ENCODE assay signal across 37 cellular contexts in the genomic region with DNA sequence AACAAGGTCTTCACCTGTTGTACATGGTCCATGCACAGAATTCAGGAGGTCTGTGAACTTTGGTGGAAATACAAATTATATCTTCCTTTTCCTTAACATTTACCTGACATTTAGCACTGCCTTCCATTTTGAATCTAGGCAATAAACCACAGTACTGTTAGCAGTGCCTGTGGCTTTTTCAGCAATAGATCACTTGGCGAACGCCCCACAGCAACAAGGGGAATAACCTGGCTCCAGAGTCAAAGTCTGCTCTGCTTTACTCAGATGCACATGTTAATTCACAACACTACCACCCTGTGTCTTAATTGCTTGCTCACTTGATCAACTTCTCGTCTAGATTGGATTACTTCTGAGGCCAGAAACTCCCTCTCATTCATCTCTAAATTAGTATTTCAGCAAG.
"Had no signal": no experiment of that assay in that cellular context is flagged by ENCODE, and none has a peak within 500 bp of the region (broad histone marks: within the 10 kb centered on the region; RNA-seq: fewer than 3 reads in every experiment).

No MANE protein-coding gene starts in this region.

- ATAC-seq: activated CD8-positive, alpha-beta T cell treated with anti-CD3 and anti-CD28 coated beads for 36 hours; activated naive CD4-positive, alpha-beta T cell treated with anti-CD3 and anti-CD28 coated beads, Interleukin-2, amount 50 U/mL, for 72 hours; activated T-cell treated with anti-CD3 and anti-CD28 coated beads, Interleukin-2, amount 50 U/mL, for 4 hours; activated T-cell treated with anti-CD3 and anti-CD28 coated beads, Interleukin-2, amount 50 U/mL, for 72 hours; activated T-helper 17 cell treated with anti-CD3 and anti-CD28 coated beads, Interleukin-2, amount 50 U/mL, for 72 hours had no signal

- H3K4me1 Mint-ChIP-seq: activated B cell treated with CpG ODN at 0.5 μM for 24 hours; activated CD4-positive, alpha-beta T cell treated with anti-CD3 and anti-CD28 coated beads, Interleukin-2, amount 10 ng/mL, durations not matched to agents 24 days and 14 days; activated naive CD8-positive, alpha-beta T cell treated with anti-CD3 and anti-CD28 coated beads, Interleukin-2, amount 10 ng/mL, durations not matched to agents 7 days and 5 days; activated T-helper 17 cell treated with anti-CD3 and anti-CD28 coated beads, Interleukin-2, amount 50 U/mL, for 72 hours; central memory CD8-positive, alpha-beta T cell had no signal

- H3K27ac Mint-ChIP-seq: activated B cell treated with CpG ODN at 0.5 μM for 24 hours; activated CD4-positive, alpha-beta memory T cell treated with anti-CD3 and anti-CD28 coated beads for 36 hours; activated CD4-positive, alpha-beta T cell treated with anti-CD3 and anti-CD28 coated beads, Interleukin-2, amount 10 ng/mL, durations not matched to agents 24 days and 14 days; activated CD8-positive, alpha-beta T cell treated with anti-CD3 and anti-CD28 coated beads for 36 hours; activated naive CD4-positive, alpha-beta T cell treated with anti-CD3 and anti-CD28 coated beads for 36 hours; activated naive CD4-positive, alpha-beta T cell treated with anti-CD3 and anti-CD28 coated beads, Interleukin-2, amount 50 U/mL, for 72 hours; activated naive CD8-positive, alpha-beta T cell treated with anti-CD3 and anti-CD28 coated beads, Interleukin-2, amount 10 ng/mL, durations not matched to agents 7 days and 5 days; activated T-cell treated with anti-CD3 and anti-CD28 coated beads, Interleukin-2, amount 50 U/mL, for 72 hours; activated T-helper 1 cell treated with anti-CD3 and anti-CD28 coated beads, Interleukin-12 subunit alpha, Interleukin-12 subunit beta, Interleukin-2, Interleukin-4 antibody, amounts not matched to agents 30 ng/mL and 10 ng/mL and 1 ng/mL, durations not matched to agents 14 hours and 24 hours and 36 hours; activated T-helper 17 cell treated with anti-CD3 and anti-CD28 coated beads, Interleukin-2, amount 50 U/mL, for 72 hours; T-helper 1 cell treated with Interleukin-12 subunit alpha and Interleukin-12 subunit beta and Interleukin-4 antibody, amounts not matched to agents 30 μg/mL and 1 μg/mL, for 36 hours; T-helper 2 cell treated with Interferon-gamma antibody and Interleukin-4, amounts not matched to agents 5 μg/mL and 100 μg/mL, for 36 hours had no signal

- H3K4me1 ChIP-seq: adrenal gland, ascending aorta had no signal

- DNase-seq: activated B cell treated with CpG ODN at 0.5 μM for 24 hours; activated CD4-positive, alpha-beta memory T cell treated with anti-CD3 and anti-CD28 coated beads for 36 hours; activated CD4-positive, alpha-beta T cell treated with anti-CD3 and anti-CD28 coated beads for 4 hours; activated CD4-positive, alpha-beta T cell treated with anti-CD3 and anti-CD28 coated beads, Interleukin-2, amount 10 ng/mL, durations not matched to agents 24 days and 14 days; activated CD4-positive, alpha-beta T cell treated with anti-CD3 and anti-CD28 coated beads, Interleukin-2, amount 50 U/mL, for 1 hour; activated CD4-positive, alpha-beta T cell treated with anti-CD3 and anti-CD28 coated beads, Interleukin-2, amount 50 U/mL, for 4 hours; activated CD4-positive, CD25-positive, alpha-beta regulatory T cell treated with anti-CD3 and anti-CD28 coated beads, Interleukin-2, amount 50 U/mL, for 72 hours; activated CD8-positive, alpha-beta memory T cell treated with anti-CD3 and anti-CD28 coated beads, Interleukin-2, amount 50 U/mL, for 4 hours; activated CD8-positive, alpha-beta T cell treated with anti-CD3 and anti-CD28 coated beads for 36 hours; activated effector memory CD4-positive, alpha-beta T cell treated with anti-CD3 and anti-CD28 coated beads, Interleukin-2, amount 50 U/mL, for 16 hours; activated gamma-delta T cell treated with Interleukin-2 at 50 U/mL for 16 hours; activated naive CD4-positive, alpha-beta T cell; activated naive CD4-positive, alpha-beta T cell treated with anti-CD3 and anti-CD28 coated beads for 36 hours; activated naive CD4-positive, alpha-beta T cell treated with anti-CD3 and anti-CD28 coated beads, Interleukin-2, amount 50 U/mL, for 16 hours; activated naive CD8-positive, alpha-beta T cell treated with anti-CD3 and anti-CD28 coated beads, Interleukin-2, amount 10 ng/mL, durations not matched to agents 7 days and 5 days; activated T-cell treated with anti-CD3 and anti-CD28 coated beads for 4 hours; activated T-cell treated with anti-CD3 and anti-CD28 coated beads, Interleukin-2, amount 50 U/mL, for 1 hour; activated T-cell treated with anti-CD3 and anti-CD28 coated beads, Interleukin-2, amount 50 U/mL, for 4 hours; activated T-cell treated with anti-CD3 and anti-CD28 coated beads, Interleukin-2, amount 50 U/mL, for 72 hours; adrenal gland; amniotic stem cell; caudate nucleus; SW 1271; T-helper 1 cell; T-helper 2 cell; T-helper 9 cell had no signal

- H3K4me3 Mint-ChIP-seq: activated B cell treated with CpG ODN at 0.5 μM for 24 hours; activated CD4-positive, alpha-beta memory T cell treated with anti-CD3 and anti-CD28 coated beads for 36 hours; activated CD4-positive, alpha-beta T cell treated with anti-CD3 and anti-CD28 coated beads, Interleukin-2, amount 10 ng/mL, durations not matched to agents 24 days and 14 days; activated CD8-positive, alpha-beta T cell treated with anti-CD3 and anti-CD28 coated beads for 36 hours; activated naive CD4-positive, alpha-beta T cell treated with anti-CD3 and anti-CD28 coated beads for 36 hours; activated naive CD8-positive, alpha-beta T cell treated with anti-CD3 and anti-CD28 coated beads, Interleukin-2, amount 10 ng/mL, durations not matched to agents 7 days and 5 days; activated T-cell treated with anti-CD3 and anti-CD28 coated beads, Interleukin-2, amount 50 U/mL, for 4 hours; activated T-cell treated with anti-CD3 and anti-CD28 coated beads, Interleukin-2, amount 50 U/mL, for 72 hours; activated T-helper 1 cell treated with anti-CD3 and anti-CD28 coated beads, Interleukin-12 subunit alpha, Interleukin-12 subunit beta, Interleukin-2, Interleukin-4 antibody, amounts not matched to agents 30 ng/mL and 10 ng/mL and 1 ng/mL, durations not matched to agents 14 hours and 24 hours and 36 hours; activated T-helper 17 cell treated with anti-CD3 and anti-CD28 coated beads, Interleukin-2, amount 50 U/mL, for 72 hours; brain; central memory CD8-positive, alpha-beta T cell; T-helper 1 cell treated with Interleukin-12 subunit alpha and Interleukin-12 subunit beta and Interleukin-4 antibody, amounts not matched to agents 30 μg/mL and 1 μg/mL, for 36 hours; T-helper 2 cell treated with Interferon-gamma antibody and Interleukin-4, amounts not matched to agents 5 μg/mL and 100 μg/mL, for 36 hours had no signal

- H3K27me3 ChIP-seq: adrenal gland, ascending aorta, cardiac muscle cell had no signal

- FAIRE-seq: TTC549 had no signal

- H3K27ac ChIP-seq: adrenal gland, ascending aorta, cardiac muscle cell, VCaP had no signal

- H3K36me3 Mint-ChIP-seq: activated naive CD8-positive, alpha-beta T cell treated with anti-CD3 and anti-CD28 coated beads, Interleukin-2, amount 10 ng/mL, durations not matched to agents 7 days and 5 days; brain had no signal

- H3K4me3 ChIP-seq: adrenal gland, ascending aorta, cardiac muscle cell had no signal

- H3K9me3 ChIP-seq: adrenal gland, ascending aorta had no signal

- H3K36me3 ChIP-seq: adrenal gland, ascending aorta, cardiac muscle cell had no signal
